In genomic region chr7:74174606-74175082, GRCh38 we compare ENCODE assay signal across 8 cellular contexts. TPM values are rescaled to one million over a fixed set of nuclear protein-coding genes. Genes with fewer than 3 reads are reported as not detected.
DNase-seq lines count a peak whose midpoint lies in the region; ATAC-seq and TF ChIP-seq lines count a peak whose summit lies in the region.

No MANE protein-coding gene starts in this region.

- H3K9me2 ChIP-seq in GM23248 (ENCODE audit: insufficient read depth) (no peaks in the 10 kb centered on the region), Loucy (replicated peaks; ENCODE audit: low read depth, low read length) (no peaks in the 10 kb centered on the region)

- H3K36me3 Mint-ChIP-seq in naive B cell: no peaks in the 10 kb centered on the region

- H3K4me3 ChIP-seq in GM08714 (ENCODE audit: low read length): peak overlapping the region; percentile 80
- peak overlapping the region; percentile 90 for H3K4me3 ChIP-seq in GM23248
- H3K4me3 ChIP-seq in Loucy (ENCODE audit: low read length, poor library complexity, severe bottlenecking): peak overlapping the region; percentile 98
- peak overlapping the region; percentile 73 to 97 (median 88) for H3K4me3 ChIP-seq in esophagus squamous epithelium
- H3K4me3 ChIP-seq in testis: peak overlapping the region; percentile 88 to 99

- in situ Hi-C loops in GM23248 (cut with MboI): no loop called here

- intact Hi-C loops in esophagus squamous epithelium (cut with DNase I) (no loop called here), testis (cut with DNase I; ENCODE audit: low total_unique reads) (no loop called here)

- H4K20me1 ChIP-seq in GM23248 (ENCODE audit: insufficient read depth) (peaks cover 4% of the 10 kb centered on the region; the same call in 1 of the 2 replicates), Loucy (ENCODE audit: insufficient read depth, low read length, poor library complexity, severe bottlenecking) (peaks cover 51% of the 10 kb centered on the region)

- no peaks in the 10 kb centered on the region for H3K27me3 Mint-ChIP-seq in naive B cell

- DNase-seq in GM23248 (peak; percentile 75), activated T-cell treated with anti-CD3 and anti-CD28 coated beads for 4 hours (peak; percentile 9), esophagus squamous epithelium (lab: John Stamatoyannopoulos, UW) (no peak), naive B cell (no peak), testis (peak; percentile 49), HPDE6-E6E7 (ENCODE audit: extremely low spot score) (no peak)

- peaks cover 13% of the 10 kb centered on the region; the same call in 1 of the 2 replicates for H3K36me3 ChIP-seq in GM23248 (ENCODE audit: low read depth)
- H3K36me3 ChIP-seq in Loucy (ENCODE audit: insufficient read depth, low read length): peaks cover 12% of the 10 kb centered on the region; the same call in 1 of the 2 replicates
- H3K36me3 ChIP-seq in esophagus squamous epithelium: peaks cover 0 to 33% (median 0%) of the 10 kb centered on the region in 3 donors
- no peaks in the 10 kb centered on the region for H3K36me3 ChIP-seq in testis (ENCODE audit: low read depth, missing control alignments)

- ATAC-seq in naive B cell (ENCODE audit: low read depth in 2 of 2): peak; percentile 41 to 43

- peak overlapping the region; percentile 98 for H3K4me2 ChIP-seq in GM23248 (ENCODE audit: unreplicated experiment)
- peak overlapping the region; percentile 96 for H3K4me2 ChIP-seq in Loucy (ENCODE audit: low read depth, low read length, poor library complexity, severe bottlenecking)

- peak overlapping the region; percentile 85 to 96 (median 94) for H3K27ac Mint-ChIP-seq in naive B cell

- H3K27ac ChIP-seq in GM23248: peak overlapping the region; percentile 85
- peak overlapping the region; percentile 95 to 99 (median 98) for H3K27ac ChIP-seq in esophagus squamous epithelium
- H3K27ac ChIP-seq in testis: peak overlapping the region; percentile 96 to 97

- no peak for TF ChIP-seq CTCF in Loucy (conservative IDR thresholded peaks at IDR 0.05; ENCODE audit: low read length)
- no peak for TF ChIP-seq CTCF in esophagus squamous epithelium (IDR thresholded peaks at IDR 0.05)
- TF ChIP-seq CTCF in testis (IDR thresholded peaks at IDR 0.05): no peak

- H3K9me3 Mint-ChIP-seq in naive B cell: no peaks in the 10 kb centered on the region

- no peaks in the 10 kb centered on the region for H3K9me3 ChIP-seq in GM23248 (ENCODE audit: low read depth)
- no peaks in the 10 kb centered on the region for H3K9me3 ChIP-seq in Loucy (ENCODE audit: insufficient read depth, low read depth, low read length)
- no peaks in the 10 kb centered on the region for H3K9me3 ChIP-seq in esophagus squamous epithelium
- H3K9me3 ChIP-seq in testis: no peaks in the 10 kb centered on the region

- WGBS in GM23248 (ENCODE audit: low coverage in 1 of 2, low lambda C conversion rate in 2 of 2, missing lambda C conversion rate in 2 of 2), 2 experiments: 1 to 2% methylated on average over 24 to 32 of the region's 43 CpGs
- WGBS in esophagus squamous epithelium, 2 donors: 0% methylated on average over 5 to 7 of the region's 43 CpGs
- WGBS in testis, 2 donors: 0% methylated on average over 22 to 33 of the region's 43 CpGs

- peaks cover 54% of the 10 kb centered on the region for H3K79me2 ChIP-seq in GM23248 (ENCODE audit: insufficient read depth)
- H3K79me2 ChIP-seq in Loucy (ENCODE audit: insufficient read depth, low read length): peaks cover 69% of the 10 kb centered on the region

- H2AFZ ChIP-seq in GM23248 (no peak overlapping the region), Loucy (ENCODE audit: low read length) (no peak overlapping the region)

- H3K9ac ChIP-seq in GM23248: peak overlapping the region; percentile 98
- H3K9ac ChIP-seq in Loucy (ENCODE audit: low read depth, low read length, poor library complexity, severe bottlenecking): peak overlapping the region; percentile 97

- H3K4me3 Mint-ChIP-seq in naive B cell: peak overlapping the region; percentile 82 to 92 (median 90)

- H3K4me1 ChIP-seq in GM23248 (ENCODE audit: insufficient read depth) (peaks cover 41% of the 10 kb centered on the region), Loucy (ENCODE audit: insufficient read depth, low read length, poor library complexity, severe bottlenecking) (peaks cover 43% of the 10 kb centered on the region), esophagus squamous epithelium (peaks cover 36 to 65% (median 46%) of the 10 kb centered on the region in 3 donors), testis (peaks cover 30% of the 10 kb centered on the region)

- H3K4me1 Mint-ChIP-seq in naive B cell: peaks cover 34 to 54% (median 41%) of the 10 kb centered on the region in 3 donors

- H3K27me3 ChIP-seq in GM23248 (replicated peaks; ENCODE audit: insufficient read depth) (no peaks in the 10 kb centered on the region), Loucy (ENCODE audit: insufficient read depth, low read length, poor library complexity, severe bottlenecking) (no peaks in the 10 kb centered on the region), esophagus squamous epithelium (no peaks in the 10 kb centered on the region), testis (no peaks in the 10 kb centered on the region)

- TF ChIP-seq POLR2A in esophagus squamous epithelium (IDR thresholded peaks at IDR 0.05) (no peak), testis (IDR thresholded peaks at IDR 0.05) (no peak)

- H3F3A ChIP-seq in GM23248 (ENCODE audit: insufficient read depth) (peaks cover 44% of the 10 kb centered on the region), Loucy (ENCODE audit: low read depth) (no peaks in the 10 kb centered on the region)

RNA-seq across cellular contexts. Expression of gene EIF4H, which starts 0.5 kb away (rescaled TPM):
- total RNA-seq in GM23248 (2014; rRNA removed; shearing (Covaris generic)): 261 and 305 TPM in 2 replicates
- polyA plus RNA-seq in GM23248 (2016; fragmentation: Nextera tagmentation; extraction: Ambion mirVana): 228 and 235 TPM in 2 replicates
- total RNA-seq in esophagus squamous epithelium: 100 to 1,000 TPM; 194 to 261 (median 249) TPM
- 100 to 1,000 TPM; 185 to 247 (median 209) TPM for polyA plus RNA-seq in naive B cell (ENCODE audit: low read depth in 6 of 6)
- total RNA-seq in testis: 100 to 1,000 TPM; 142 to 157 TPM
- 217 TPM for polyA plus RNA-seq in testis (ENCODE audit: insufficient read depth, low read depth, low replicate concordance)

RNA-seq across cellular contexts. Expression of gene LAT2, which starts 35.2 kb away (rescaled TPM):
- 0.97 TPM in 1 of 2 replicates, not detected in the other for total RNA-seq in GM23248 (2014; rRNA removed; shearing (Covaris generic))
- 0.60 and 0.73 TPM in 2 replicates for polyA plus RNA-seq in GM23248 (2016; fragmentation: Nextera tagmentation; extraction: Ambion mirVana)
- total RNA-seq in esophagus squamous epithelium: 1 to 10 TPM; 1.3 to 7.0 (median 4.1) TPM
- 100 to 1,000 TPM; 394 to 597 (median 466) TPM for polyA plus RNA-seq in naive B cell (ENCODE audit: low read depth in 6 of 6)
- total RNA-seq in testis: 1 to 10 TPM; 2.4 to 4.3 TPM
- 5.1 TPM for polyA plus RNA-seq in testis (ENCODE audit: insufficient read depth, low read depth, low replicate concordance)

Comparison
In these comparisons a context has a peak if more than half of its experiments do, and no peak if none do; other contexts are left out.
1. DNase-seq: peak in GM23248 (single experiment), activated T-cell treated with anti-CD3 and anti-CD28 coated beads for 4 hours (single experiment) and testis (single experiment); none in esophagus squamous epithelium (single experiment), naive B cell (single experiment) and HPDE6-E6E7 (single experiment).
2. Peak in every context shown above with its lines, with median percentiles within 50 percentile points of each other: H3K4me3 ChIP-seq and H3K27ac ChIP-seq.